8 cellular contexts compared by ENCODE assay signal in genomic region chr19:13154241-13154778, GRCh38. TPM values are rescaled to one million over a fixed set of nuclear protein-coding genes. Genes with fewer than 3 reads are reported as not detected.
DNase-seq lines count a peak whose midpoint lies in the region; ATAC-seq, FAIRE-seq and TF ChIP-seq lines count a peak whose summit lies in the region.

No MANE protein-coding gene starts in this region.

- peaks cover 40% of the 10 kb centered on the region for H3K4me1 Mint-ChIP-seq in activated naive CD4-positive, alpha-beta T cell treated with anti-CD3 and anti-CD28 coated beads, Interleukin-2, amount 50 U/mL, for 24 hours

- H3K9me3 Mint-ChIP-seq in activated naive CD4-positive, alpha-beta T cell treated with anti-CD3 and anti-CD28 coated beads, Interleukin-2, amount 50 U/mL, for 24 hours = no peaks in the 10 kb centered on the region

- no peaks in the 10 kb centered on the region for H3K36me3 ChIP-seq in aorta (ENCODE audit: control insufficient read depth in 1 of 2, insufficient read depth in 2 of 2, low read length in 1 of 2)

- peaks cover 8% of the 10 kb centered on the region for H3K36me3 Mint-ChIP-seq in activated naive CD4-positive, alpha-beta T cell treated with anti-CD3 and anti-CD28 coated beads, Interleukin-2, amount 50 U/mL, for 24 hours

- intact Hi-C loops in aorta (cut with DNase I) = loop anchor here in 1 of 2 donors (5.0 kb wide), 2 partner anchors 362 to 688 kb away; partner anchors contain the start of gene JUNB

- DNase-seq in AML-193 (lab: John Stamatoyannopoulos, UW) (peak; percentile 62 to 74), H54 (ENCODE audit: insufficient read length, low spot score) (no peak), RKO (ENCODE audit: low spot score) (peak; percentile 93), germinal center (ENCODE audit: low spot score) (peak; percentile 34), omental fat pad (ENCODE audit: low spot score) (peak; percentile 86), aorta (peak; percentile 97 to 98)

- 0 to 1% methylated on average over 21 of the region's 21 CpGs for WGBS in aorta, 2 donors

- H3K4me3 Mint-ChIP-seq in activated naive CD4-positive, alpha-beta T cell treated with anti-CD3 and anti-CD28 coated beads, Interleukin-2, amount 50 U/mL, for 24 hours = peak overlapping the region; percentile 98

- peaks cover 0 to 3% of the 10 kb centered on the region in 2 donors for H3K27me3 ChIP-seq in aorta (ENCODE audit: control insufficient read depth in 1 of 2, insufficient read depth in 2 of 2, low read length in 1 of 2)

- peak; percentile 47 for TF ChIP-seq POLR2A in H54 (IDR thresholded peaks at IDR 0.05; ENCODE audit: low read depth, low read length)

- no peaks in the 10 kb centered on the region for H3K4me1 ChIP-seq in aorta (ENCODE audit: control insufficient read depth in 1 of 2, insufficient read depth in 2 of 2, low read length in 2 of 2)

- TF ChIP-seq CTCF in omental fat pad (IDR thresholded peaks at IDR 0.05) = no peak

- FAIRE-seq in H54 (lab: Jason Lieb, UNC) = no peak

- peak overlapping the region; percentile 95 to 97 for H3K27ac ChIP-seq in aorta (ENCODE audit: low read depth in 1 of 2, low read length in 2 of 2)

- H3K27ac Mint-ChIP-seq in activated naive CD4-positive, alpha-beta T cell treated with anti-CD3 and anti-CD28 coated beads, Interleukin-2, amount 50 U/mL, for 24 hours = peak overlapping the region; percentile 98

- no peak for ATAC-seq in omental fat pad (ENCODE audit: low FRiP score)
- ATAC-seq in aorta (ENCODE audit: low FRiP score) = peak; percentile 40
- ATAC-seq in HG03139 (IDR thresholded peaks at IDR 0.05; ENCODE audit: unreplicated experiment) = no peak

- H3K27me3 Mint-ChIP-seq in activated naive CD4-positive, alpha-beta T cell treated with anti-CD3 and anti-CD28 coated beads, Interleukin-2, amount 50 U/mL, for 24 hours = no peaks in the 10 kb centered on the region

- no peaks in the 10 kb centered on the region for H3K9me3 ChIP-seq in aorta (ENCODE audit: control insufficient read depth, low read length)

- peak overlapping the region; percentile 52 to 61 for H3K4me3 ChIP-seq in aorta (ENCODE audit: low read length in 2 of 2)

RNA-seq across cellular contexts. Expression of gene IER2, which starts 4.1 kb away (rescaled TPM):
- 100 to 1,000 TPM; 110 to 253 (median 210) TPM for total RNA-seq in omental fat pad
- 100 to 1,000 TPM; 143 to 239 TPM for total RNA-seq in aorta
- 100 to 1,000 TPM in 1 of 2 donors, 10 to 100 TPM in 1; 39.7 to 269 TPM for polyA plus RNA-seq in aorta

RNA-seq across cellular contexts. Expression of gene STX10, which starts 4.1 kb away (rescaled TPM):
- total RNA-seq in omental fat pad (10 to 100 TPM; 41.0 to 97.6 (median 53.9) TPM), aorta (10 to 100 TPM; 33.0 to 47.4 TPM)
- 100 to 1,000 TPM in 1 of 2 donors, 10 to 100 TPM in 1; 70.5 to 105 TPM for polyA plus RNA-seq in aorta

RNA-seq across cellular contexts. Expression of gene NACC1, which starts 36.2 kb away (rescaled TPM):
- total RNA-seq in omental fat pad (10 to 100 TPM; 12.0 to 44.7 (median 23.0) TPM), aorta (10 to 100 TPM; 26.0 to 37.4 TPM)
- polyA plus RNA-seq in aorta = 1 to 10 TPM; 5.0 to 7.8 TPM

RNA-seq across cellular contexts. Expression of gene TRMT1, which starts 37.8 kb away (rescaled TPM):
- total RNA-seq in omental fat pad (10 to 100 TPM; 27.0 to 70.5 (median 39.2) TPM), aorta (10 to 100 TPM; 23.9 to 26.5 TPM)
- polyA plus RNA-seq in aorta = 10 to 100 TPM; 17.9 to 62.2 TPM

RNA-seq across cellular contexts. Expression of gene LYL1, which starts 51.7 kb away (rescaled TPM):
- total RNA-seq in omental fat pad (10 to 100 TPM in 3 of 4 donors, 1 to 10 TPM in 1; 5.5 to 29.9 (median 20.5) TPM), aorta (10 to 100 TPM in 1 of 2 donors, 1 to 10 TPM in 1; 8.7 to 28.6 TPM)
- 1 to 10 TPM; 7.3 to 9.3 TPM for polyA plus RNA-seq in aorta
